12 cellular contexts compared by ENCODE assay signal in genomic region chr9:134217431-134218210, GRCh38. TPM values are rescaled to one million over a fixed set of nuclear protein-coding genes. Genes with fewer than 3 reads are reported as not detected.
DNase-seq lines count a peak whose midpoint lies in the region; TF ChIP-seq lines count a peak whose summit lies in the region.
"Had no signal": no experiment of that assay in that cellular context is flagged by ENCODE, and none has a peak within 500 bp of the region (broad histone marks: within the 10 kb centered on the region; RNA-seq: fewer than 3 reads in every experiment).

No MANE protein-coding gene starts in this region.

- 68% methylated on average over 10 of the region's 10 CpGs for WGBS in mammary epithelial cell (ENCODE audit: low coverage, missing lambda C conversion rate)

- POLR2A ChIA-PET in A673 (lab: Charles Lee; ENCODE audit: low non-redundant PET): no interaction called here

- H3F3A ChIP-seq in OCI-LY1 (ENCODE audit: insufficient read depth, low read length): peaks cover 4% of the 10 kb centered on the region; the same call in 1 of the 2 replicates

- in situ Hi-C loops in mammary epithelial cell (cut with MboI; ENCODE audit: low sequenced_read_pairs in 2 of 2): no loop called here

- H3K27ac ChIP-seq in A673 (ENCODE audit: low read depth, low read length, poor library complexity, severe bottlenecking): no peak overlapping the region
- peak overlapping the region; percentile 100 for H3K27ac ChIP-seq in OCI-LY1 (ENCODE audit: low read depth, low read length, poor library complexity, severe bottlenecking)
- H3K27ac ChIP-seq in mammary epithelial cell (ENCODE audit: insufficient read depth, low read depth, low read length): no peak overlapping the region
- H3K27ac ChIP-seq: skin epidermis, suprapubic skin had no signal

- H3K4me1 Mint-ChIP-seq in glutamatergic neuron (ENCODE audit: low read depth, unreplicated experiment): peaks cover 18% of the 10 kb centered on the region

- dilution Hi-C loops in mammary epithelial cell (cut with HindIII; ENCODE audit: low sequenced_read_pairs): loop anchor here (10.0 kb wide), 1 partner anchor 307 kb away; no protein-coding TSS in a partner anchor

- TF ChIP-seq CTCF in A673 (conservative IDR thresholded peaks at IDR 0.05; ENCODE audit: low read depth, low read length) (peak; percentile 48), GM12864 (IDR thresholded peaks at IDR 0.05; ENCODE audit: low read depth, low read length, missing control alignments) (peak; percentile 25), OCI-LY1 (IDR thresholded peaks at IDR 0.05; ENCODE audit: low read length) (peak; percentile 57), glutamatergic neuron (IDR thresholded peaks at IDR 0.05; ENCODE audit: partially characterized antibody, unreplicated experiment) (no peak), mammary epithelial cell (conservative IDR thresholded peaks at IDR 0.05 in 1 of 2, IDR thresholded peaks at IDR 0.05 in 1 of 2; ENCODE audit: extremely low read depth in 1 of 2, insufficient read depth in 1 of 2, low read depth in 1 of 2, low read length in 2 of 2) (no peak)

- H3K36me3 ChIP-seq in A673 (ENCODE audit: insufficient read depth, low read length, poor library complexity, severe bottlenecking): no peaks in the 10 kb centered on the region
- H3K36me3 ChIP-seq in OCI-LY1 (ENCODE audit: insufficient read depth, low read length): no peaks in the 10 kb centered on the region
- no peaks in the 10 kb centered on the region for H3K36me3 ChIP-seq in mammary epithelial cell (ENCODE audit: insufficient read depth, low read length)
- H3K36me3 ChIP-seq: suprapubic skin had no signal

- no peaks in the 10 kb centered on the region for H4K20me1 ChIP-seq in OCI-LY1 (ENCODE audit: insufficient read depth, low read length)
- no peaks in the 10 kb centered on the region for H4K20me1 ChIP-seq in mammary epithelial cell (ENCODE audit: insufficient read depth, low read length)

- no peak overlapping the region for H3K4me3 Mint-ChIP-seq in glutamatergic neuron (ENCODE audit: unreplicated experiment)

- DNase-seq in A673 (ENCODE audit: low spot score): peak; percentile 46
- DNase-seq in GM12864 (ENCODE audit: low read depth): no peak
- peak; percentile 5 for DNase-seq in glutamatergic neuron
- no peak for DNase-seq in mammary epithelial cell
- no peak for DNase-seq in GM03348 (ENCODE audit: low spot score)
- no peak for DNase-seq in A172 (ENCODE audit: low spot score)
- no peak for DNase-seq in T-helper 1 cell
- DNase-seq: activated T-cell treated with anti-CD3 and anti-CD28 coated beads, Interleukin-2, amount 50 U/mL, for 1 hour had no signal

- H3K9me2 ChIP-seq in OCI-LY1 (ENCODE audit: low read depth, low read length): no peaks in the 10 kb centered on the region

- intact Hi-C loops in A673 (cut with micrococcal nuclease; ENCODE audit: unreplicated experiment) (no loop called here), mammary epithelial cell (cut with micrococcal nuclease) (no loop called here)

- CTCF ChIA-PET in A673 (lab: Charles Lee) (interaction anchor here (0.6 to 0.8 kb wide), 2 partner anchors 30 to 47 kb away, joined by 3 to 5 read pairs; no protein-coding TSS in a partner anchor), mammary epithelial cell (lab: Charles Lee; ENCODE audit: low non-redundant PET) (no interaction called here)

- no peaks in the 10 kb centered on the region for H3K4me1 ChIP-seq in A673 (ENCODE audit: insufficient read depth, low read length, poor library complexity, severe bottlenecking)
- H3K4me1 ChIP-seq in OCI-LY1 (ENCODE audit: insufficient read depth, low read length, severe bottlenecking): peaks cover 91% of the 10 kb centered on the region
- peaks cover 6% of the 10 kb centered on the region for H3K4me1 ChIP-seq in mammary epithelial cell (ENCODE audit: insufficient read depth, low read length)

- H3K27me3 ChIP-seq in A673 (replicated peaks; ENCODE audit: insufficient read depth, low read depth, low read length, poor library complexity) (no peaks in the 10 kb centered on the region), OCI-LY1 (ENCODE audit: insufficient read depth, low read length) (no peaks in the 10 kb centered on the region), mammary epithelial cell (ENCODE audit: insufficient read depth, low read length) (no peaks in the 10 kb centered on the region)
- H3K27me3 ChIP-seq: suprapubic skin had no signal

- H3K9ac ChIP-seq in OCI-LY1 (ENCODE audit: low read length): peak overlapping the region; percentile 80
- no peak overlapping the region for H3K9ac ChIP-seq in mammary epithelial cell (ENCODE audit: insufficient read depth, low read length)

- H2AFZ ChIP-seq in OCI-LY1 (ENCODE audit: low read length) (no peak overlapping the region), mammary epithelial cell (ENCODE audit: low read depth, low read length) (no peak overlapping the region)

- peak overlapping the region; percentile 46 for H3K27ac Mint-ChIP-seq in glutamatergic neuron (ENCODE audit: unreplicated experiment)

- H3K36me3 Mint-ChIP-seq in glutamatergic neuron (ENCODE audit: unreplicated experiment): no peaks in the 10 kb centered on the region

- H3K27me3 Mint-ChIP-seq in glutamatergic neuron (ENCODE audit: unreplicated experiment): peaks cover 2% of the 10 kb centered on the region

- H3K9me3 ChIP-seq in A673 (ENCODE audit: low read depth, low read length, poor library complexity, severe bottlenecking) (no peaks in the 10 kb centered on the region), OCI-LY1 (ENCODE audit: low read length) (no peaks in the 10 kb centered on the region), mammary epithelial cell (replicated peaks; ENCODE audit: insufficient read depth, low read length) (peaks cover 3% of the 10 kb centered on the region)
- H3K9me3 ChIP-seq: suprapubic skin had no signal

- H3K9me3 Mint-ChIP-seq in glutamatergic neuron (ENCODE audit: unreplicated experiment): peaks cover 8% of the 10 kb centered on the region

- H3K79me2 ChIP-seq in OCI-LY1 (ENCODE audit: insufficient read depth, low read length) (no peaks in the 10 kb centered on the region), mammary epithelial cell (ENCODE audit: insufficient read depth, low read length) (no peaks in the 10 kb centered on the region)

- H3K4me2 ChIP-seq in OCI-LY1 (ENCODE audit: low read length) (peak overlapping the region; percentile 64), mammary epithelial cell (ENCODE audit: insufficient read depth, low read depth, low read length) (no peak overlapping the region)

- BruUV-seq in A673 (replicated peaks; lab: Mats Ljungman, UMichigan): no TSS peak
- BruUV-seq in mammary epithelial cell (replicated peaks; lab: Mats Ljungman, UMichigan): no TSS peak

- H3K4me3 ChIP-seq in A673 (ENCODE audit: low read depth, low read length, poor library complexity, severe bottlenecking) (no peak overlapping the region), GM12864 (ENCODE audit: low read depth, low read length) (no peak overlapping the region), OCI-LY1 (ENCODE audit: low read depth, low read length, poor library complexity, severe bottlenecking) (peak overlapping the region; percentile 44), mammary epithelial cell (replicated peaks in 1 of 3; ENCODE audit: insufficient read depth in 1 of 3, low read depth in 2 of 3, low read length in 3 of 3) (no peak overlapping the region)
- H3K4me3 ChIP-seq: skin epidermis, suprapubic skin had no signal

RNA-seq across cellular contexts. Expression of gene RNU6ATAC, which starts 53.3 kb away (rescaled TPM):
- total RNA-seq in A673 (2021): 49.1 and 96.5 TPM in 2 replicates
- 121 TPM for total RNA-seq in glutamatergic neuron (ENCODE audit: unreplicated experiment)
- total RNA-seq in mammary epithelial cell: 10 to 100 TPM in 1 of 2 donors, not detected in 1; 58.5 TPM
- polyA plus RNA-seq in mammary epithelial cell: not detected
- not detected for polyA minus RNA-seq in mammary epithelial cell
- total RNA-seq in A172 (2014; rRNA removed; shearing (Covaris generic)): not detected in 2 replicates
- total RNA-seq: Daoy, suprapubic skin had no signal

Comparison
In these comparisons a context has a peak if more than half of its experiments do, and no peak if none do; other contexts are left out.
1. DNase-seq: peak in A673 (single experiment) and glutamatergic neuron (single experiment); none in GM12864 (single experiment), mammary epithelial cell (single experiment), GM03348 (single experiment), A172 (single experiment) and T-helper 1 cell (0 of 5).
2. CTCF ChIP-seq: peak in A673 (single experiment), GM12864 (single experiment) and OCI-LY1 (single experiment); none in glutamatergic neuron (single experiment) and mammary epithelial cell (0 of 2).